Comparison of ENCODE assay signal across 15 cellular contexts in genomic region chr11:71988050-71988449, GRCh38. TPM values are rescaled to one million over a fixed set of nuclear protein-coding genes. Genes with fewer than 3 reads are reported as not detected.
A peak's percentile ranks its signal among the peaks of the same experiment; 100 is the strongest.
DNase-seq lines count a peak whose midpoint lies in the region; ATAC-seq and TF ChIP-seq lines count a peak whose summit lies in the region.
"Had no signal": no experiment of that assay in that cellular context is flagged by ENCODE, and none has a peak within 500 bp of the region (broad histone marks: within the 10 kb centered on the region; RNA-seq: fewer than 3 reads in every experiment).

No MANE protein-coding gene starts in this region.

- no peak overlapping the region for H2AFZ ChIP-seq in PC-3 (ENCODE audit: low read length)
- H2AFZ ChIP-seq in fibroblast of lung (ENCODE audit: low read length) = no peak overlapping the region

- no peaks in the 10 kb centered on the region for H4K20me1 ChIP-seq in PC-3 (ENCODE audit: low read length)
- no peaks in the 10 kb centered on the region for H4K20me1 ChIP-seq in fibroblast of lung (ENCODE audit: control insufficient read depth, extremely low read depth, insufficient read depth, low read length)

- no peak overlapping the region for H3K4me2 ChIP-seq in PC-3 (ENCODE audit: low read length)
- peak overlapping the region; percentile 32 for H3K4me2 ChIP-seq in fibroblast of lung (ENCODE audit: extremely low read depth, insufficient read depth, low read length)

- H3K9me2 ChIP-seq in PC-3 (replicated peaks; ENCODE audit: low read length) = no peaks in the 10 kb centered on the region

- H3K27me3 ChIP-seq in PC-3 (ENCODE audit: low read length) = no peaks in the 10 kb centered on the region
- H3K27me3 ChIP-seq in fibroblast of lung (ENCODE audit: control insufficient read depth, insufficient read depth, low read length) = no peaks in the 10 kb centered on the region
- H3K27me3 ChIP-seq in rectal smooth muscle tissue (ENCODE audit: control insufficient read depth, insufficient read depth, low read length) = no peaks in the 10 kb centered on the region
- no peaks in the 10 kb centered on the region for H3K27me3 ChIP-seq in right lobe of liver
- H3K27me3 ChIP-seq in suprapubic skin = no peaks in the 10 kb centered on the region
- H3K27me3 ChIP-seq: tibial artery had no signal

- H3K27ac ChIP-seq in PC-3 (ENCODE audit: low read length) (no peak overlapping the region), fibroblast of lung (ENCODE audit: insufficient read depth, low read length) (no peak overlapping the region), rectal smooth muscle tissue (ENCODE audit: low read depth, low read length) (peak overlapping the region; percentile 59), right lobe of liver (no peak overlapping the region), suprapubic skin (no peak overlapping the region)
- H3K27ac ChIP-seq: C4-2B, lower lobe of right lung had no signal

- H3K9ac ChIP-seq in PC-3 (ENCODE audit: low read length) = no peak overlapping the region
- no peak overlapping the region for H3K9ac ChIP-seq in fibroblast of lung (ENCODE audit: insufficient read depth, low read length)
- H3K9ac ChIP-seq in rectal smooth muscle tissue (ENCODE audit: low read length) = no peak overlapping the region

- no TSS peak for BruUV-seq in PC-3 (replicated peaks; lab: Mats Ljungman, UMichigan)

- no peaks in the 10 kb centered on the region for H3K4me1 ChIP-seq in PC-3 (ENCODE audit: insufficient read depth, low read length)
- peaks cover 7% of the 10 kb centered on the region for H3K4me1 ChIP-seq in fibroblast of lung (ENCODE audit: control insufficient read depth, extremely low read depth, insufficient read depth, low read length)
- peaks cover 14% of the 10 kb centered on the region for H3K4me1 ChIP-seq in rectal smooth muscle tissue (ENCODE audit: control insufficient read depth, insufficient read depth, low read length)
- H3K4me1 ChIP-seq in right lobe of liver = no peaks in the 10 kb centered on the region
- H3K4me1 ChIP-seq in suprapubic skin = peaks cover 9% of the 10 kb centered on the region

- TF ChIP-seq POLR2A in right lobe of liver (IDR thresholded peaks at IDR 0.05) (no peak), suprapubic skin (IDR thresholded peaks at IDR 0.05) (no peak)

- DNase-seq in AG20443 (ENCODE audit: low spot score) = peak; percentile 87
- DNase-seq in PC-3 = peak; percentile 41
- peak; percentile 72 to 92 for DNase-seq in fibroblast of lung (ENCODE audit: low read depth in 2 of 2)
- DNase-seq in ecto neural progenitor cell (ENCODE audit: low spot score) = no peak
- no peak for DNase-seq in Kasumi-1 (lab: John Stamatoyannopoulos, UW)
- no peak for DNase-seq in right lobe of liver
- DNase-seq in suprapubic skin (ENCODE audit: low spot score in 2 of 2) = no peak
- DNase-seq: activated CD4-positive, alpha-beta T cell treated with anti-CD3 and anti-CD28 coated beads, Interleukin-2, amount 50 U/mL, for 4 hours; aorta; DND-41; lower lobe of right lung; SHP77; tibial artery had no signal

- no peaks in the 10 kb centered on the region for H3K9me3 ChIP-seq in PC-3 (ENCODE audit: low read length)
- no peaks in the 10 kb centered on the region for H3K9me3 ChIP-seq in fibroblast of lung (ENCODE audit: control insufficient read depth, insufficient read depth, low read depth, low read length)
- no peaks in the 10 kb centered on the region for H3K9me3 ChIP-seq in right lobe of liver
- no peaks in the 10 kb centered on the region for H3K9me3 ChIP-seq in suprapubic skin
- H3K9me3 ChIP-seq: lower lobe of right lung, tibial artery had no signal

- no peaks in the 10 kb centered on the region for H3K79me2 ChIP-seq in PC-3 (ENCODE audit: low read length)
- no peaks in the 10 kb centered on the region for H3K79me2 ChIP-seq in fibroblast of lung (ENCODE audit: control insufficient read depth, insufficient read depth, low read length)

- POLR2A ChIA-PET in PC-3 (lab: Charles Lee; ENCODE audit: unreplicated experiment) = interaction anchor here (0.6 kb wide), 1 partner anchor 45 kb away, joined by 6 read pairs; no protein-coding TSS in a partner anchor

- no peak for TF ChIP-seq CTCF in PC-3 (conservative IDR thresholded peaks at IDR 0.05; ENCODE audit: low read depth, low read length)
- TF ChIP-seq CTCF in fibroblast of lung (conservative IDR thresholded peaks at IDR 0.05 in 1 of 2, IDR thresholded peaks at IDR 0.05 in 1 of 2; ENCODE audit: low read depth in 1 of 2, low read length in 2 of 2) = no peak
- TF ChIP-seq CTCF in right lobe of liver (IDR thresholded peaks at IDR 0.05) = no peak
- no peak for TF ChIP-seq CTCF in suprapubic skin (IDR thresholded peaks at IDR 0.05)

- intact Hi-C loops in PC-3 (cut with micrococcal nuclease) (no loop called here), right lobe of liver (cut with DNase I) (no loop called here)

- H3K4me3 ChIP-seq in PC-3 (ENCODE audit: low read length) (no peak overlapping the region), fibroblast of lung (replicated peaks in 1 of 4; ENCODE audit: control extremely low read depth in 1 of 4, insufficient read depth in 1 of 4, low read depth in 3 of 4, low read length in 4 of 4) (no peak overlapping the region), rectal smooth muscle tissue (ENCODE audit: low read length) (no peak overlapping the region), right lobe of liver (no peak overlapping the region), suprapubic skin (no peak overlapping the region)
- H3K4me3 ChIP-seq: lower lobe of right lung, tibial artery had no signal

- CTCF ChIA-PET in PC-3 (lab: Charles Lee) = no interaction called here

- 73% methylated on average over 3 of the region's 3 CpGs for WGBS in right lobe of liver (ENCODE audit: insufficient coverage, low coverage, low lambda C conversion rate, missing lambda C conversion rate)
- WGBS in suprapubic skin = 29% methylated on average over 3 of the region's 3 CpGs

- ATAC-seq in PC-3 (peak; percentile 75), right lobe of liver (no peak)

- H3K36me3 ChIP-seq in PC-3 (ENCODE audit: low read depth, low read length) (peaks cover 26% of the 10 kb centered on the region), fibroblast of lung (ENCODE audit: control insufficient read depth, insufficient read depth, low read length) (peaks cover 2% of the 10 kb centered on the region), rectal smooth muscle tissue (ENCODE audit: control insufficient read depth, insufficient read depth, low read length) (peaks cover 8% of the 10 kb centered on the region), right lobe of liver (peaks cover 0 to 12% (median 3%) of the 10 kb centered on the region in 4 donors), suprapubic skin (peaks cover 24% of the 10 kb centered on the region)

- H3F3A ChIP-seq in PC-3 (ENCODE audit: low read length, unreplicated experiment) = no peaks in the 10 kb centered on the region

- TF ChIP-seq EP300 in suprapubic skin (IDR thresholded peaks at IDR 0.05) = no peak

RNA-seq across cellular contexts. Expression of gene IL18BP, which starts 10.7 kb away (rescaled TPM):
- total RNA-seq in PC-3 (2014; rRNA removed) = 6.5 and 7.2 TPM in 2 replicates
- 1.5 and 2.5 TPM in 2 replicates for total RNA-seq in fibroblast of lung
- 2.5 and 5.3 TPM in 2 replicates for polyA plus RNA-seq in fibroblast of lung
- polyA plus RNA-seq in fibroblast of lung (2012) = 4.0 and 17.7 TPM in 2 replicates
- 9.6 and 21.6 TPM in 2 replicates for polyA minus RNA-seq in fibroblast of lung (ENCODE audit: low replicate concordance)
- total RNA-seq in right lobe of liver = 10 to 100 TPM in 1 of 6 experiments, 1 to 10 TPM in 5; 2.2 to 13.0 (median 3.7) TPM
- 10 to 100 TPM in 1 of 4 donors, 1 to 10 TPM in 3; 2.9 to 18.6 (median 7.2) TPM for total RNA-seq in suprapubic skin

RNA-seq across cellular contexts. Expression of gene RNF121, which starts 59.2 kb away (rescaled TPM):
- total RNA-seq in PC-3 (2014; rRNA removed) (37.3 and 40.2 TPM in 2 replicates), fibroblast of lung (23.1 and 29.6 TPM in 2 replicates), right lobe of liver (10 to 100 TPM; 14.8 to 23.7 (median 18.9) TPM), suprapubic skin (10 to 100 TPM; 19.6 to 36.0 (median 26.3) TPM)
- 48.6 and 48.9 TPM in 2 replicates for polyA plus RNA-seq in fibroblast of lung
- polyA plus RNA-seq in fibroblast of lung (2012) = 35.7 and 36.8 TPM in 2 replicates
- 43.3 and 45.0 TPM in 2 replicates for polyA minus RNA-seq in fibroblast of lung (ENCODE audit: low replicate concordance)

RNA-seq across cellular contexts. Expression of gene XNDC1N, which starts 59.7 kb away (rescaled TPM):
- total RNA-seq in PC-3 (2014; rRNA removed) = 5.0 and 14.0 TPM in 2 replicates
- total RNA-seq in fibroblast of lung = 5.1 and 5.9 TPM in 2 replicates
- polyA plus RNA-seq in fibroblast of lung = 2.5 and 3.5 TPM in 2 replicates
- 1.5 and 1.7 TPM in 2 replicates for polyA plus RNA-seq in fibroblast of lung (2012)
- 11.0 TPM in 1 of 2 replicates, not detected in the other for polyA minus RNA-seq in fibroblast of lung (ENCODE audit: low replicate concordance)
- 1 to 10 TPM in 5 of 6 experiments, under 1 TPM in 1; 0.74 to 4.1 (median 2.2) TPM for total RNA-seq in right lobe of liver
- 10 to 100 TPM in 1 of 4 donors, 1 to 10 TPM in 3; 3.6 to 25.3 (median 5.2) TPM for total RNA-seq in suprapubic skin

Comparison
In these comparisons a context has a peak if more than half of its experiments do, and no peak if none do; other contexts are left out.
1. DNase-seq: peak in AG20443 (single experiment), PC-3 (single experiment) and fibroblast of lung (2 of 2); none in ecto neural progenitor cell (single experiment), Kasumi-1 (0 of 2), right lobe of liver (0 of 3) and suprapubic skin (0 of 2).